ENCODE assay signal across 1 cellular context in genomic region chr15:67120009-67120838, GRCh38.
TF ChIP-seq lines count a peak whose summit lies in the region.

No MANE protein-coding gene starts in this region.

TF ChIP-seq in HepG2, 621 proteins besides CTCF, POLR2A, EP300 and RAD21 (continued from another document):
- TF ChIP-seq ZNF770 (CRISPR knock-in tag; IDR thresholded peaks at IDR 0.05) (no peak), ZBTB25 (CRISPR knock-in tag; IDR thresholded peaks at IDR 0.05) (no peak), RXRB (CRISPR knock-in tag; IDR thresholded peaks at IDR 0.05; ENCODE audit: borderline replicate concordance) (no peak), NFE2L2 (IDR thresholded peaks at IDR 0.05; ENCODE audit: low read length) (no peak), TBP (CRISPR knock-in tag; IDR thresholded peaks at IDR 0.05) (no peak), UBTF (CRISPR knock-in tag; IDR thresholded peaks at IDR 0.05) (no peak), ZNF792 (CRISPR knock-in tag; IDR thresholded peaks at IDR 0.05) (no peak), BCL6 (CRISPR knock-in tag; IDR thresholded peaks at IDR 0.05) (no peak), ZNF570 (CRISPR knock-in tag; IDR thresholded peaks at IDR 0.05; ENCODE audit: borderline replicate concordance) (no peak), TP53 (CRISPR knock-in tag; conservative IDR thresholded peaks at IDR 0.05) (no peak), GMEB2 (CRISPR knock-in tag; IDR thresholded peaks at IDR 0.05; ENCODE audit: low read depth) (no peak), ZFP36L1 (CRISPR knock-in tag; IDR thresholded peaks at IDR 0.05) (no peak), ZNF710 (CRISPR knock-in tag; IDR thresholded peaks at IDR 0.05; ENCODE audit: borderline replicate concordance) (no peak)
TF ChIP-seq in HepG2: peak in this region for 0.
